In genomic region chr17:41772586-41773189, GRCh38 we compare ENCODE assay signal across 13 cellular contexts. TPM values are rescaled to one million over a fixed set of nuclear protein-coding genes. Genes with fewer than 3 reads are reported as not detected.
DNase-seq lines count a peak whose midpoint lies in the region; ATAC-seq, FAIRE-seq and TF ChIP-seq lines count a peak whose summit lies in the region.
"Had no signal": no experiment of that assay in that cellular context is flagged by ENCODE, and none has a peak within 500 bp of the region (broad histone marks: within the 10 kb centered on the region; RNA-seq: fewer than 3 reads in every experiment).

No MANE protein-coding gene starts in this region.

- DNase-seq in HuH-7 (ENCODE audit: low spot score) (peak; percentile 55), NCI-H1105 treated with DMSO at 0.1 percent for 48 hours (lab: John Stamatoyannopoulos, UW) (no peak), HTR-8/SVneo (ENCODE audit: insufficient read length, low spot score) (no peak), ascending aorta (ENCODE audit: low spot score in 2 of 2) (no peak)
- DNase-seq: activated CD8-positive, alpha-beta memory T cell treated with anti-CD3 and anti-CD28 coated beads, Interleukin-2, amount 50 U/mL, for 48 hours; NCI-H1048; stimulated activated CD4-positive, alpha-beta T cell treated with anti-CD3 and anti-CD28 coated beads, Interleukin-2, amount 100 ng/mL, for 24 hours; stimulated activated naive CD8-positive, alpha-beta T cell treated with anti-CD3 and anti-CD28 coated beads, Interleukin-15, Interleukin-2, amounts not matched to agents 100 U/mL and 50 U/mL, for 24 hours had no signal

- intact Hi-C loops in ascending aorta (cut with DNase I), result loop anchor here (2.0 kb wide), 2 partner anchors 14 to 28 kb away; partner anchors contain the start of gene JUP

- no peak overlapping the region for H3K4me3 Mint-ChIP-seq in stimulated activated memory B cell treated with anti-CD40 and anti-IgM and Interleukin-4, amounts not matched to agents 10 μg/mL and 1 μg/mL and 100 μg/mL, for 72 hours

- H3K27me3 ChIP-seq in liver (ENCODE audit: control insufficient read depth in 4 of 4, insufficient read depth in 4 of 4, low read length in 3 of 4) (no peaks in the 10 kb centered on the region), ascending aorta (no peaks in the 10 kb centered on the region)

- no peak for FAIRE-seq in HTR-8/SVneo (lab: Jason Lieb, UNC)

- H3K4me1 ChIP-seq in liver (ENCODE audit: control insufficient read depth in 4 of 4, insufficient read depth in 4 of 4, low read length in 3 of 4) (peaks cover 19 to 71% (median 54%) of the 10 kb centered on the region in 4 donors), ascending aorta (peaks cover 7 to 14% of the 10 kb centered on the region in 2 donors)

- H3K4me1 Mint-ChIP-seq in stimulated activated memory B cell treated with anti-CD40 and anti-IgM and Interleukin-4, amounts not matched to agents 10 μg/mL and 1 μg/mL and 100 μg/mL, for 72 hours, result peaks cover 14% of the 10 kb centered on the region

- WGBS in liver, result 31% methylated on average over 19 of the region's 19 CpGs

- TF ChIP-seq RAD21 in liver (IDR thresholded peaks at IDR 0.05), result peak; percentile 20 to 32

- no peaks in the 10 kb centered on the region for H3K9me3 ChIP-seq in liver (ENCODE audit: control insufficient read depth in 4 of 4, low read length in 3 of 4)
- H3K9me3 ChIP-seq in ascending aorta, result no peaks in the 10 kb centered on the region

- no peaks in the 10 kb centered on the region for H3K36me3 Mint-ChIP-seq in stimulated activated memory B cell treated with anti-CD40 and anti-IgM and Interleukin-4, amounts not matched to agents 10 μg/mL and 1 μg/mL and 100 μg/mL, for 72 hours

- H3K9ac ChIP-seq in liver (ENCODE audit: low read depth in 1 of 2, low read length in 2 of 2), result peak overlapping the region; percentile 7 to 24

- peak overlapping the region; percentile 19 for H3K27ac ChIP-seq in cingulate gyrus (ENCODE audit: low read depth, low read length)
- peak overlapping the region; percentile 81 to 83 for H3K27ac ChIP-seq in liver (ENCODE audit: low read depth in 1 of 2, low read length in 2 of 2)
- no peak overlapping the region for H3K27ac ChIP-seq in ascending aorta
- H3K27ac ChIP-seq: HL-60 had no signal

- peak overlapping the region; percentile 37 to 60 (median 55) for H3K4me3 ChIP-seq in liver (ENCODE audit: low read depth in 1 of 3, low read length in 3 of 3)
- H3K4me3 ChIP-seq in ascending aorta, result no peak overlapping the region

- TF ChIP-seq CTCF in liver (IDR thresholded peaks at IDR 0.05; ENCODE audit: low read depth, low read length, missing input control) (no peak), ascending aorta (IDR thresholded peaks at IDR 0.05) (no peak)

- H3K9me3 Mint-ChIP-seq in stimulated activated memory B cell treated with anti-CD40 and anti-IgM and Interleukin-4, amounts not matched to agents 10 μg/mL and 1 μg/mL and 100 μg/mL, for 72 hours, result no peaks in the 10 kb centered on the region

- H3K27ac Mint-ChIP-seq in stimulated activated memory B cell treated with anti-CD40 and anti-IgM and Interleukin-4, amounts not matched to agents 10 μg/mL and 1 μg/mL and 100 μg/mL, for 72 hours, result peak overlapping the region; percentile 78

- H3K27me3 Mint-ChIP-seq in stimulated activated memory B cell treated with anti-CD40 and anti-IgM and Interleukin-4, amounts not matched to agents 10 μg/mL and 1 μg/mL and 100 μg/mL, for 72 hours, result peaks cover 24% of the 10 kb centered on the region

- H3K36me3 ChIP-seq in liver (ENCODE audit: control insufficient read depth in 4 of 4, insufficient read depth in 3 of 4, low read depth in 1 of 4, low read length in 3 of 4) (peaks cover 3 to 18% (median 11%) of the 10 kb centered on the region in 4 donors), ascending aorta (peaks cover 39% of the 10 kb centered on the region in 2 donors)

- ATAC-seq in stimulated activated memory B cell treated with anti-CD40 and anti-IgM and Interleukin-4, amounts not matched to agents 10 μg/mL and 1 μg/mL and 100 μg/mL, for 72 hours, result no peak
- ATAC-seq in HG02588 (IDR thresholded peaks at IDR 0.05; ENCODE audit: unreplicated experiment), result no peak
- ATAC-seq: stimulated activated naive CD8-positive, alpha-beta T cell treated with anti-CD3 and anti-CD28 coated beads, Interleukin-15, Interleukin-2, amounts not matched to agents 100 U/mL and 50 U/mL, for 24 hours had no signal

TF ChIP-seq in liver, 16 proteins besides CTCF, POLR2A, EP300 and RAD21:
- TF ChIP-seq, protein P1, sequence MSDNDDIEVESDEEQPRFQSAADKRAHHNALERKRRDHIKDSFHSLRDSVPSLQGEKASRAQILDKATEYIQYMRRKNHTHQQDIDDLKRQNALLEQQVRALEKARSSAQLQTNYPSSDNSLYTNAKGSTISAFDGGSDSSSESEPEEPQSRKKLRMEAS (IDR thresholded peaks at IDR 0.05), result peak; percentile 84
- TF ChIP-seq, protein P2, sequence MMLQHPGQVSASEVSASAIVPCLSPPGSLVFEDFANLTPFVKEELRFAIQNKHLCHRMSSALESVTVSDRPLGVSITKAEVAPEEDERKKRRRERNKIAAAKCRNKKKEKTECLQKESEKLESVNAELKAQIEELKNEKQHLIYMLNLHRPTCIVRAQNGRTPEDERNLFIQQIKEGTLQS (IDR thresholded peaks at IDR 0.05), result no peak
- peak; percentile 100 for TF ChIP-seq HNF4A (conservative IDR thresholded peaks at IDR 0.05)
- peak; percentile 83 for TF ChIP-seq REST (IDR thresholded peaks at IDR 0.05)
- no peak for TF ChIP-seq TAF1 (conservative IDR thresholded peaks at IDR 0.05)
- peak; percentile 96 for TF ChIP-seq SP1 (IDR thresholded peaks at IDR 0.05)
- peak; percentile 96 for TF ChIP-seq YY1 (IDR thresholded peaks at IDR 0.05)
- TF ChIP-seq ZBTB33 (IDR thresholded peaks at IDR 0.05), result peak; percentile 51
- TF ChIP-seq NR2F2 (IDR thresholded peaks at IDR 0.05), result peak; percentile 95
- peak in 1 of 2 donors; percentile 53 for TF ChIP-seq GABPA (IDR thresholded peaks at IDR 0.05 in 1 of 2, conservative IDR thresholded peaks at IDR 0.05 in 1 of 2)
- peak; percentile 96 to 98 for TF ChIP-seq RXRA (IDR thresholded peaks at IDR 0.05)
- TF ChIP-seq FOXA2 (IDR thresholded peaks at IDR 0.05), result no peak
- TF ChIP-seq EGR1 (IDR thresholded peaks at IDR 0.05; ENCODE audit: low read depth in 2 of 2), result peak in 1 of 2 donors; percentile 41
- TF ChIP-seq FOXA1 (IDR thresholded peaks at IDR 0.05), result peak; percentile 18
- TF ChIP-seq HNF4G (IDR thresholded peaks at IDR 0.05), result peak; percentile 99
- TF ChIP-seq JUND (IDR thresholded peaks at IDR 0.05), result peak in 1 of 2 donors; percentile 49

RNA-seq across cellular contexts. Expression of gene JUP, which starts 13.8 kb away (rescaled TPM):
- total RNA-seq in liver, result 10 to 100 TPM; 40.7 to 56.0 TPM
- polyA plus RNA-seq in liver, result 10 to 100 TPM; 39.1 to 47.7 TPM
- 47.9 TPM for total RNA-seq in ascending aorta

RNA-seq across cellular contexts. Expression of gene HAP1, which starts 38.2 kb away (rescaled TPM):
- total RNA-seq in liver, result under 1 TPM; under 0.01 to 0.05 TPM
- under 1 TPM; 0.02 to 0.04 TPM for polyA plus RNA-seq in liver
- total RNA-seq in ascending aorta, result not detected

RNA-seq across cellular contexts. Expression of gene P3H4, which starts 39.1 kb away (rescaled TPM):
- total RNA-seq in liver, result 1 to 10 TPM; 2.6 to 5.6 TPM
- 1 to 10 TPM; 1.7 to 2.0 TPM for polyA plus RNA-seq in liver
- 61.4 TPM for total RNA-seq in ascending aorta

RNA-seq across cellular contexts. Expression of gene FKBP10, which starts 40.1 kb away (rescaled TPM):
- total RNA-seq in liver, result 10 to 100 TPM in 1 of 2 donors, 1 to 10 TPM in 1; 6.2 to 17.6 TPM
- polyA plus RNA-seq in liver, result 1 to 10 TPM in 1 of 2 donors, under 1 TPM in 1; 0.71 to 5.0 TPM
- total RNA-seq in ascending aorta, result 388 TPM

Comparison
In these comparisons a context has a peak if more than half of its experiments do, and no peak if none do; other contexts are left out.
1. H3K27ac ChIP-seq: peak in cingulate gyrus (single experiment) and liver (2 of 2); none in ascending aorta (0 of 2).
2. H3K4me3 ChIP-seq: peak in liver (3 of 3); none in ascending aorta (0 of 2).